In genomic region chr3:3184876-3185275, GRCh38 we compare ENCODE assay signal across 41 cellular contexts.
"Had no signal": no experiment of that assay in that cellular context is flagged by ENCODE, and none has a peak within 500 bp of the region (broad histone marks: within the 10 kb centered on the region; RNA-seq: fewer than 3 reads in every experiment).

No MANE protein-coding gene starts in this region.

- DNase-seq: activated B cell treated with CpG ODN at 0.5 μM for 24 hours; activated CD4-positive, alpha-beta memory T cell treated with anti-CD3 and anti-CD28 coated beads for 36 hours; activated CD4-positive, alpha-beta T cell treated with anti-CD3 and anti-CD28 coated beads for 4 hours; activated CD4-positive, alpha-beta T cell treated with anti-CD3 and anti-CD28 coated beads, Interleukin-2, amount 50 U/mL, for 1 hour; activated CD4-positive, CD25-positive, alpha-beta regulatory T cell treated with anti-CD3 and anti-CD28 coated beads, Interleukin-2, amount 50 U/mL, for 72 hours; activated CD8-positive, alpha-beta memory T cell treated with anti-CD3 and anti-CD28 coated beads, Interleukin-2, amount 50 U/mL, for 4 hours; activated gamma-delta T cell treated with Interleukin-2 at 50 U/mL for 16 hours; activated naive CD4-positive, alpha-beta T cell treated with anti-CD3 and anti-CD28 coated beads for 36 hours; activated naive CD8-positive, alpha-beta T cell treated with anti-CD3 and anti-CD28 coated beads, Interleukin-2, amount 50 U/mL, for 24 hours; activated T-cell treated with anti-CD3 and anti-CD28 coated beads for 4 hours; activated T-cell treated with anti-CD3 and anti-CD28 coated beads, Interleukin-2, amount 50 U/mL, for 4 hours; amniotic stem cell; aorta; brain microvascular endothelial cell; central memory CD4-positive, alpha-beta T cell; Kasumi-1; KBM-7; NCI-H1092 treated with DMSO at 0.1 percent for 48 hours; NCI-H1417; NCI-H146; NCI-H187; NCI-H2029 treated with DMSO at 0.1 percent for 48 hours; NCI-H2107; NCI-H2171; NCI-H510A; NCI-H526; NCI-H748 treated with DMSO at 0.1 percent for 48 hours; NK-92 treated with Interleukin-12 subunit alpha and Interleukin-12 subunit beta, amount 100 ng/mL, for 24 hours; PC-3; Peyer's patch; RPMI8226; SIG-M5; SW 1271; T-helper 1 cell; T-helper 2 cell; T-helper 9 cell had no signal

- H3K27ac ChIP-seq: brain microvascular endothelial cell, Peyer's patch, VCaP had no signal

- H3K27me3 ChIP-seq: brain microvascular endothelial cell, Peyer's patch had no signal

- H3K4me3 ChIP-seq: Peyer's patch had no signal

- H3K27me3 Mint-ChIP-seq: activated CD4-positive, alpha-beta memory T cell treated with anti-CD3 and anti-CD28 coated beads for 36 hours; activated naive CD8-positive, alpha-beta T cell; activated naive CD8-positive, alpha-beta T cell treated with anti-CD3 and anti-CD28 coated beads, Interleukin-2, amount 50 U/mL, for 24 hours had no signal

- H3K4me3 Mint-ChIP-seq: activated B cell treated with CpG ODN at 0.5 μM for 24 hours; activated CD4-positive, alpha-beta memory T cell treated with anti-CD3 and anti-CD28 coated beads for 36 hours; activated naive CD4-positive, alpha-beta T cell treated with anti-CD3 and anti-CD28 coated beads for 36 hours; activated naive CD8-positive, alpha-beta T cell; activated naive CD8-positive, alpha-beta T cell treated with anti-CD3 and anti-CD28 coated beads, Interleukin-2, amount 50 U/mL, for 24 hours; activated T-cell treated with anti-CD3 and anti-CD28 coated beads, Interleukin-2, amount 50 U/mL, for 4 hours; activated T-helper 1 cell treated with anti-CD3 and anti-CD28 coated beads, Interleukin-12 subunit alpha, Interleukin-12 subunit beta, Interleukin-2, Interleukin-4 antibody, amounts not matched to agents 30 ng/mL and 10 ng/mL and 1 ng/mL, durations not matched to agents 14 hours and 24 hours and 36 hours had no signal

- H3K4me1 Mint-ChIP-seq: activated B cell treated with CpG ODN at 0.5 μM for 24 hours had no signal

- ATAC-seq: activated naive CD8-positive, alpha-beta T cell treated with anti-CD3 and anti-CD28 coated beads, Interleukin-2, amount 50 U/mL, for 24 hours; activated T-cell treated with anti-CD3 and anti-CD28 coated beads, Interleukin-2, amount 50 U/mL, for 4 hours; PC-3; Right ventricle myocardium inferior; SK-N-SH treated with all-trans-retinoic acid at 6 μM for 48 hours had no signal

- H3K36me3 ChIP-seq: brain microvascular endothelial cell, Peyer's patch had no signal

- H3K27ac Mint-ChIP-seq: activated B cell treated with CpG ODN at 0.5 μM for 24 hours; activated CD4-positive, alpha-beta memory T cell treated with anti-CD3 and anti-CD28 coated beads for 36 hours; activated naive CD4-positive, alpha-beta T cell treated with anti-CD3 and anti-CD28 coated beads for 36 hours; activated naive CD8-positive, alpha-beta T cell; activated naive CD8-positive, alpha-beta T cell treated with anti-CD3 and anti-CD28 coated beads, Interleukin-2, amount 50 U/mL, for 24 hours; activated T-helper 1 cell treated with anti-CD3 and anti-CD28 coated beads, Interleukin-12 subunit alpha, Interleukin-12 subunit beta, Interleukin-2, Interleukin-4 antibody, amounts not matched to agents 30 ng/mL and 10 ng/mL and 1 ng/mL, durations not matched to agents 14 hours and 24 hours and 36 hours had no signal

- H3K4me1 ChIP-seq: Peyer's patch had no signal
